Comparison of ENCODE assay signal across 30 cellular contexts in the genomic region with DNA sequence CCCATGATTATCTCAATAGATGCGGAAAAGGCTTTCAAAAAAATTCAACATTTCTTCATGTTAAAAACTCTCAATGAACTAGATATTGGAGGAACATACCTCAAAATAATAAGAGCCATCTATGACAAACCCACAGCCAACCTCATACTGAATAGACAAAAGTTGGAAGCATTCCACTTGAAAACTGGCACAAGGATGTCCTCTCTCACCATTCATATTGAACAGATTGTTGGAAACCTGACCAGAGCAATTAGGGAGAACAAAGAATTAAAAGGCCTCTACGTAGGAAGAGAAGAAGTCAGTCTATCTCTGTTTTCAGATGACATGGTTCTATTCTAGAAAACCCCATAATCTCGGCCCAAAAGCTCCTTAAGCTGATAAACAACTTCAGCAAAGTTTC.
"Had no signal": no experiment of that assay in that cellular context is flagged by ENCODE, and none has a peak within 500 bp of the region (broad histone marks: within the 10 kb centered on the region; RNA-seq: fewer than 3 reads in every experiment).

No MANE protein-coding gene starts in this region.

- H3K27ac ChIP-seq: body of pancreas, brain microvascular endothelial cell, breast epithelium, VCaP had no signal

- H3K27me3 ChIP-seq: body of pancreas, brain microvascular endothelial cell, breast epithelium had no signal

- H3K4me1 ChIP-seq: body of pancreas, breast epithelium had no signal

- DNase-seq: activated CD4-positive, alpha-beta memory T cell treated with anti-CD3 and anti-CD28 coated beads, Interleukin-2, amount 10 ng/mL, durations not matched to agents 7 days and 5 days; activated CD4-positive, alpha-beta T cell treated with anti-CD3 and anti-CD28 coated beads for 1 hour; activated CD4-positive, alpha-beta T cell treated with anti-CD3 and anti-CD28 coated beads for 36 hours; activated CD4-positive, alpha-beta T cell treated with anti-CD3 and anti-CD28 coated beads for 48 hours; activated CD4-positive, alpha-beta T cell treated with anti-CD3 and anti-CD28 coated beads, Interleukin-2, amount 10 ng/mL, durations not matched to agents 7 days and 5 days; activated CD4-positive, alpha-beta T cell treated with anti-CD3 and anti-CD28 coated beads, Interleukin-2, amount 50 U/mL, for 48 hours; activated CD4-positive, CD25-positive, alpha-beta regulatory T cell; activated CD8-positive, alpha-beta memory T cell treated with anti-CD3 and anti-CD28 coated beads for 24 hours; activated CD8-positive, alpha-beta memory T cell treated with anti-CD3 and anti-CD28 coated beads, Interleukin-2, amount 10 ng/mL, durations not matched to agents 7 days and 5 days; activated CD8-positive, alpha-beta memory T cell treated with anti-CD3 and anti-CD28 coated beads, Interleukin-2, amount 50 U/mL, for 48 hours; activated CD8-positive, alpha-beta T cell treated with anti-CD3 and anti-CD28 coated beads, Interleukin-2, amount 10 ng/mL, durations not matched to agents 7 days and 5 days; activated effector memory CD4-positive, alpha-beta T cell treated with Interleukin-2 at 50 U/mL for 16 hours; activated gamma-delta T cell; activated naive CD4-positive, alpha-beta T cell treated with anti-CD3 and anti-CD28 coated beads, Interleukin-2, amount 10 ng/mL, durations not matched to agents 7 days and 5 days; activated naive CD4-positive, alpha-beta T cell treated with Interleukin-2 at 50 U/mL for 16 hours; activated naive CD8-positive, alpha-beta T cell treated with anti-CD3 and anti-CD28 coated beads, Interleukin-2, amount 10 ng/mL, durations not matched to agents 7 days and 5 days; activated naive CD8-positive, alpha-beta T cell treated with anti-CD3 and anti-CD28 coated beads, Interleukin-2, amount 50 U/mL, for 24 hours; activated T-cell treated with anti-CD3 and anti-CD28 coated beads, Interleukin-2, amount 50 U/mL, for 24 hours; activated T-cell treated with anti-CD3 and anti-CD28 coated beads, Interleukin-2, amount 50 U/mL, for 48 hours; amniotic stem cell; aorta; body of pancreas; brain microvascular endothelial cell; central memory CD4-positive, alpha-beta T cell; cerebellar nuclear complex; T-helper 1 cell; T-helper 2 cell; T-helper 9 cell had no signal

- H3K36me3 ChIP-seq: brain microvascular endothelial cell, breast epithelium had no signal

- H3K4me3 ChIP-seq: body of pancreas, breast epithelium had no signal
